8 cellular contexts compared by ENCODE assay signal in genomic region chrX:120629667-120630537, GRCh38. TPM values are rescaled to one million over a fixed set of nuclear protein-coding genes. Genes with fewer than 3 reads are reported as not detected.
DNase-seq lines count a peak whose midpoint lies in the region; ATAC-seq and TF ChIP-seq lines count a peak whose summit lies in the region.

Gene C1GALT1C1 (minus strand): TSS chrX:120630054. CDS start chrX:120627166, 2,888 bp downstream.

- no peaks in the 10 kb centered on the region for H3K9me3 Mint-ChIP-seq in activated CD4-positive, alpha-beta T cell treated with anti-CD3 and anti-CD28 coated beads for 36 hours (ENCODE audit: low read depth)

- peak within 1 kb of the TSS; percentile 91 for H3K4me3 Mint-ChIP-seq in activated CD4-positive, alpha-beta T cell treated with anti-CD3 and anti-CD28 coated beads for 36 hours

- POLR2A ChIA-PET in activated CD4-positive, alpha-beta T cell treated with anti-CD3 and anti-CD28 coated beads for 36 hours (lab: Charles Lee), result interaction anchor here (0.6 kb wide), 1 partner anchor 67 kb away, joined by 3 read pairs; no protein-coding TSS in a partner anchor

- no peak for TF ChIP-seq CTCF in choroid plexus epithelial cell (conservative IDR thresholded peaks at IDR 0.05; ENCODE audit: low read depth, low read length)

- CTCF ChIA-PET in activated CD4-positive, alpha-beta T cell treated with anti-CD3 and anti-CD28 coated beads for 36 hours (lab: Charles Lee), result interaction anchor here (1.5 kb wide), 1 partner anchor 11 kb away, joined by 3 read pairs; no protein-coding TSS in a partner anchor

- intact Hi-C loops in activated CD4-positive, alpha-beta T cell treated with anti-CD3 and anti-CD28 coated beads for 36 hours (cut with DNase I, micrococcal nuclease), result loop anchor here (1.0 to 5.0 kb wide), 6 partner anchors 26 to 132 kb away; partner anchors contain the start of genes MCTS1 (in 2 of the 2) and CUL4B (in 1 of the 2)

- DNase-seq in AML-193 (lab: John Stamatoyannopoulos, UW) (peak; percentile 88 to 92), NCI-H510A treated with DMSO at 0.1 percent for 48 hours (lab: John Stamatoyannopoulos, UW) (peak; percentile 95), choroid plexus epithelial cell (ENCODE audit: low read depth) (peak; percentile 93), kidney glomerular epithelial cell (lab: John Stamatoyannopoulos, UW) (peak; percentile 81)
- peak; percentile 95 for DNase-seq in activated CD4-positive, alpha-beta T cell treated with anti-CD3 and anti-CD28 coated beads for 36 hours
- DNase-seq in stimulated activated CD4-positive, alpha-beta T cell treated with anti-CD3 and anti-CD28 coated beads, Interleukin-1b, Interleukin-23, amount 100 ng/mL, for 1 hour (ENCODE audit: low read depth in 2 of 2), result peak; percentile 73

- peak; percentile 95 for ATAC-seq in HG03439 (IDR thresholded peaks at IDR 0.05; ENCODE audit: unreplicated experiment)
- peak; percentile 95 for ATAC-seq in activated CD4-positive, alpha-beta T cell treated with anti-CD3 and anti-CD28 coated beads for 36 hours

- peaks cover 20% of the 10 kb centered on the region for H3K4me1 Mint-ChIP-seq in activated CD4-positive, alpha-beta T cell treated with anti-CD3 and anti-CD28 coated beads for 36 hours

- peak; percentile 45 for TF ChIP-seq POLR2A in GM19193 (IDR thresholded peaks at IDR 0.05; ENCODE audit: extremely low read depth, insufficient read depth, insufficient read length)

- no peaks in the 10 kb centered on the region for H3K27me3 Mint-ChIP-seq in activated CD4-positive, alpha-beta T cell treated with anti-CD3 and anti-CD28 coated beads for 36 hours

- H3K27ac Mint-ChIP-seq in activated CD4-positive, alpha-beta T cell treated with anti-CD3 and anti-CD28 coated beads for 36 hours, result peak within 1 kb of the TSS; percentile 99

- peaks cover 6% of the 10 kb centered on the region for H3K36me3 Mint-ChIP-seq in activated CD4-positive, alpha-beta T cell treated with anti-CD3 and anti-CD28 coated beads for 36 hours (ENCODE audit: low read depth)

- peak within 1 kb of the TSS; percentile 74 for H3K4me3 ChIP-seq in choroid plexus epithelial cell (ENCODE audit: low read depth, low read length)

RNA-seq across cellular contexts. Expression of gene C1GALT1C1, which starts in this region (rescaled TPM):
- 10 to 100 TPM; 15.1 to 18.2 TPM for total RNA-seq in activated CD4-positive, alpha-beta T cell treated with anti-CD3 and anti-CD28 coated beads for 36 hours

Comparison
In these comparisons a context has a peak if more than half of its experiments do, and no peak if none do; other contexts are left out.
1. Peak in every context shown above with its lines: DNase-seq, ATAC-seq and H3K4me3 ChIP-seq.